Comparison of ENCODE assay signal across 8 cellular contexts in the genomic region with DNA sequence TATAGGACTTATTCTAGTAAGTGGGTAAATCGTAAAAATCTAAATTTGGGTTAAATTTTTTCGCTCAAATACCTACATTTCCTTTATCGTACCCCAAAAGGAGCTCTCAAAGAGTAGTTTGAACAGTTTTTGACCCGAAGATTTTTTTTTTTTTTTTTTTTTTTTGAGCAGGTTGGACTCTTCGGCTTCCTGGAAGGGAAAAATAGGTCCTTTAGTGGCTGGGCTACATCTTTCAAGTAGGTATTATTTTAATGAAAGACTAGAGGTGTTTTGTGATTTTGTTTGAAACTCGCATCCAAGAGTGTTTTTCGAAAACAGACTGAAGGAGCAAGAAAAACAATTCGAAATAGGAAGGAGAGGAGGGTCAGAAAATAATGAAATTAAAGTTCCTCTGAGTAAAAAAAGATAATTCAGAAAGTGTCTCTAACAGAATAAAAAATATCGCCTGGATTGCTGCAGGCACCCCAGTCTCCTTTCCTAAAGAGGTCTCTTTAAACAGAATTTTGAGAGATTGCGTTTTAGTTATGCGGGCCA. TPM values are rescaled to one million over a fixed set of nuclear protein-coding genes. Genes with fewer than 3 reads are reported as not detected.
DNase-seq lines count a peak whose midpoint lies in the region; ATAC-seq, FAIRE-seq and TF ChIP-seq lines count a peak whose summit lies in the region.

No MANE protein-coding gene starts in this region.

- FAIRE-seq in bronchial epithelial cell (lab: Jason Lieb, UNC) = no peak
- FAIRE-seq in RCC 7860 (lab: Jason Lieb, UNC) = no peak

- DNase-seq in Caki2 (ENCODE audit: low read depth) = peak; percentile 61
- no peak for DNase-seq in LNCaP clone FGC (ENCODE audit: low read depth)
- peak; percentile 35 for DNase-seq in bronchial epithelial cell (ENCODE audit: low read depth)
- no peak for DNase-seq in mucosa of descending colon
- no peak for DNase-seq in AG08396 (ENCODE audit: low spot score)
- DNase-seq in RCC 7860 (ENCODE audit: low spot score) = no peak
- no peak for DNase-seq in NCI-H510A (lab: John Stamatoyannopoulos, UW)

- ATAC-seq in mucosa of descending colon (no peak), GM18909 (IDR thresholded peaks at IDR 0.05; ENCODE audit: poor library complexity, unreplicated experiment) (no peak)

- no peaks in the 10 kb centered on the region for H3K9me3 ChIP-seq in mucosa of descending colon

- no peaks in the 10 kb centered on the region for H3K27me3 ChIP-seq in bronchial epithelial cell (ENCODE audit: control insufficient read depth, insufficient read depth, low read length)

- TF ChIP-seq CTCF in LNCaP clone FGC (IDR thresholded peaks at IDR 0.05; ENCODE audit: control insufficient read depth, extremely low read depth, insufficient read depth) = no peak
- no peak for TF ChIP-seq CTCF in bronchial epithelial cell (IDR thresholded peaks at IDR 0.05; ENCODE audit: insufficient read depth, low read length, severe bottlenecking)
- no peak for TF ChIP-seq CTCF in mucosa of descending colon (IDR thresholded peaks at IDR 0.05)

- H3K4me3 ChIP-seq in LNCaP clone FGC (ENCODE audit: low read depth, low read length) = peak overlapping the region; percentile 75
- peak overlapping the region; percentile 73 for H3K4me3 ChIP-seq in bronchial epithelial cell (ENCODE audit: low read depth, low read length)
- H3K4me3 ChIP-seq in mucosa of descending colon = peak overlapping the region; percentile 63

- peaks cover 32% of the 10 kb centered on the region for H3K4me1 ChIP-seq in mucosa of descending colon (ENCODE audit: low read depth)

- H3K36me3 ChIP-seq in bronchial epithelial cell (ENCODE audit: control insufficient read depth, insufficient read depth, low read length) (peaks cover 1% of the 10 kb centered on the region), mucosa of descending colon (ENCODE audit: low read depth) (no peaks in the 10 kb centered on the region)

- intact Hi-C loops in mucosa of descending colon (cut with DNase I, micrococcal nuclease) = no loop called here

- in situ Hi-C loops in Caki2 (cut with HindIII; ENCODE audit: low pct_unique_long_range_greater_than_20kb, low sequenced_read_pairs) = no loop called here

RNA-seq across cellular contexts. Expression of a gene that starts 6.0 kb away (rescaled TPM):
- total RNA-seq in Caki2 (2014; rRNA removed; shearing (Covaris generic); ENCODE audit: low replicate concordance) = 43.9 and 45.0 TPM in 2 replicates
- total RNA-seq in bronchial epithelial cell (34.0 and 38.7 TPM in 2 replicates), mucosa of descending colon (10 to 100 TPM; 46.7 to 71.1 (median 53.0) TPM)

RNA-seq across cellular contexts. Expression of a gene that starts 27.2 kb away (rescaled TPM):
- 4.8 and 6.1 TPM in 2 replicates for total RNA-seq in Caki2 (2014; rRNA removed; shearing (Covaris generic); ENCODE audit: low replicate concordance)
- total RNA-seq in bronchial epithelial cell (0.13 TPM in 1 of 2 replicates, not detected in the other), mucosa of descending colon (under 1 TPM; 0.52 to 0.89 (median 0.82) TPM)

Comparison
In these comparisons a context has a peak if more than half of its experiments do, and no peak if none do; other contexts are left out.
1. DNase-seq: peak in Caki2 (single experiment) and bronchial epithelial cell (single experiment); none in LNCaP clone FGC (single experiment), mucosa of descending colon (0 of 3), AG08396 (single experiment), RCC 7860 (single experiment) and NCI-H510A (single experiment).
2. Peak in every context shown above with its lines, with median percentiles within 50 percentile points of each other: H3K4me3 ChIP-seq.